In genomic region chr10:89805599-89806013, GRCh38 we compare ENCODE assay signal across 11 cellular contexts.
A peak's percentile ranks its signal among the peaks of the same experiment; 100 is the strongest.
DNase-seq lines count a peak whose midpoint lies in the region; ATAC-seq, FAIRE-seq and TF ChIP-seq lines count a peak whose summit lies in the region.
"Had no signal": no experiment of that assay in that cellular context is flagged by ENCODE, and none has a peak within 500 bp of the region (broad histone marks: within the 10 kb centered on the region; RNA-seq: fewer than 3 reads in every experiment).

No MANE protein-coding gene starts in this region.

- no peaks in the 10 kb centered on the region for H3K36me3 ChIP-seq in tibial nerve

- ATAC-seq in GM19455 (IDR thresholded peaks at IDR 0.05; ENCODE audit: unreplicated experiment) (peak; percentile 84), HG03097 (IDR thresholded peaks at IDR 0.05; ENCODE audit: low FRiP score, unreplicated experiment) (peak; percentile 84), foreskin keratinocyte (no peak)

- no peak for TF ChIP-seq EP300 in tibial nerve (IDR thresholded peaks at IDR 0.05)

- no peaks in the 10 kb centered on the region for H3K9me3 ChIP-seq in tibial nerve

- H3K27ac ChIP-seq in foreskin keratinocyte (no peak overlapping the region), tibial nerve (no peak overlapping the region)

- H3K4me3 ChIP-seq in tibial nerve = no peak overlapping the region

- no peaks in the 10 kb centered on the region for H3K36me3 Mint-ChIP-seq in activated naive CD8-positive, alpha-beta T cell

- no peak for DNase-seq in GM12892 (ENCODE audit: insufficient read length)
- no peak for DNase-seq in foreskin keratinocyte
- DNase-seq in tibial nerve (ENCODE audit: low spot score in 2 of 2) = no peak
- no peak for DNase-seq in NCI-H748 treated with DMSO at 0.1 percent for 48 hours (lab: John Stamatoyannopoulos, UW)
- DNase-seq in HTR-8/SVneo (ENCODE audit: insufficient read length, low spot score) = no peak
- DNase-seq: hippocampal formation, occipital lobe, trophoblast cell had no signal

- FAIRE-seq in GM12892 (lab: Jason Lieb, UNC) (peak; percentile 69), HTR-8/SVneo (lab: Jason Lieb, UNC) (no peak)

- no peaks in the 10 kb centered on the region for H3K9me3 Mint-ChIP-seq in activated naive CD8-positive, alpha-beta T cell (ENCODE audit: low read depth)

- no peaks in the 10 kb centered on the region for H3K4me1 ChIP-seq in foreskin keratinocyte
- no peaks in the 10 kb centered on the region for H3K4me1 ChIP-seq in tibial nerve

- WGBS in tibial nerve, 2 donors = 48 to 53% methylated on average over 2 of the region's 2 CpGs

- H3K4me1 Mint-ChIP-seq in activated naive CD8-positive, alpha-beta T cell (ENCODE audit: low read depth) = peaks cover 10% of the 10 kb centered on the region

- H3K27me3 Mint-ChIP-seq in activated naive CD8-positive, alpha-beta T cell = peaks cover 2% of the 10 kb centered on the region

- TF ChIP-seq CTCF in foreskin keratinocyte (conservative IDR thresholded peaks at IDR 0.05) = no peak
- no peak for TF ChIP-seq CTCF in tibial nerve (IDR thresholded peaks at IDR 0.05)

- H3K27me3 ChIP-seq in foreskin keratinocyte (no peaks in the 10 kb centered on the region), tibial nerve (no peaks in the 10 kb centered on the region)

- H3K27ac Mint-ChIP-seq in activated naive CD8-positive, alpha-beta T cell = peak overlapping the region; percentile 19

- H3K4me3 Mint-ChIP-seq in activated naive CD8-positive, alpha-beta T cell = no peak overlapping the region

- TF ChIP-seq POLR2A in GM12892 (IDR thresholded peaks at IDR 0.05; ENCODE audit: low read depth, low read length) (no peak), tibial nerve (IDR thresholded peaks at IDR 0.05) (no peak)
